9 cellular contexts compared by ENCODE assay signal in the genomic region with DNA sequence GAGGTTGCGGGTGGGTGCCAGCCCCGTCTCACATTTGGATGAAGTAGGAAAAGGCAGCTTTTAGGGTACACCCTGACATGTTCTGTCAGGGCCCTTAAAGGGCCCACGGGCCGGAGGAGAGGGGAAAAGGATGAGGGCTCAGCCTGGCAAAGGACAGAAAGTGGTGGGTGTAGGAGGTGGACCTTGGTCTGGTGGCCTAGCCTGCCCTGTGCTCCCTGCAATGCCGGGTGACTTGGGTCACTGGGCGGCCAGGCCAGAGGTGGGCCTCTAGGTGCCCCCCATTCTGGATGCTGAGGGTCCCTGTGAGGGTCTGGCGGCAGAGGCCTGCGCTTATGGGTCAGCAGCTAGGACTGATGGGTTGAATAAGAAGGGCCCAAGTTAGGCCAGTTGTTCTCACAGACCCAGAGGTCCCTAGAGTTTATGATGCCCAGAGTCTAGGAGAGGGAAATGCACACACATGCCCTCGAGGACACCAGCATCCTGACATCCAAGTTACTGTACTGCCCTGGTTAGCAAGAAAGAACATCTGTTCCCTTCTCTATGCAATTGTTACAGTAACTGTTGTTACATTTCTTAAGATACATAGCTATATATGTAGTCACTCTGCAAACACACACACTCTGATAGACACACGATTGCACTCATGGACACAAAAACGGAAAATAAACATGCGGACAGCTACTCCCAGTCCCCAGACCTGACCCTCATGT. TPM values are rescaled to one million over a fixed set of nuclear protein-coding genes. Genes with fewer than 3 reads are reported as not detected.
DNase-seq lines count a peak whose midpoint lies in the region; ATAC-seq, FAIRE-seq and TF ChIP-seq lines count a peak whose summit lies in the region.
"Had no signal": no experiment of that assay in that cellular context is flagged by ENCODE, and none has a peak within 500 bp of the region (broad histone marks: within the 10 kb centered on the region; RNA-seq: fewer than 3 reads in every experiment).

No MANE protein-coding gene starts in this region.

- H3K4me3 Mint-ChIP-seq in central memory CD8-positive, alpha-beta T cell: peak overlapping the region; percentile 99

- intact Hi-C loops in IMR-90 (cut with micrococcal nuclease): no loop called here

- in situ Hi-C loops in IMR-90 (cut with MboI; ENCODE audit: low sequenced_read_pairs): no loop called here

- no peak overlapping the region; the same call in 1 of the 2 replicates for H3K56ac ChIP-seq in IMR-90 (ENCODE audit: extremely low read depth, insufficient read depth, low read length)

- TF ChIP-seq CTCF in A549 (IDR thresholded peaks at IDR 0.05) (no peak), IMR-90 (conservative IDR thresholded peaks at IDR 0.05; ENCODE audit: low read depth, low read length) (no peak)

- H4K20me1 ChIP-seq in IMR-90 (ENCODE audit: insufficient read depth, low read length): peaks cover 12% of the 10 kb centered on the region

- H2BK5ac ChIP-seq in IMR-90 (ENCODE audit: low read depth, low read length, poor library complexity, severe bottlenecking): peak overlapping the region; percentile 84

- H3K4ac ChIP-seq in IMR-90 (ENCODE audit: low read depth, low read length): peak overlapping the region; percentile 96

- H3K27me3 Mint-ChIP-seq in central memory CD8-positive, alpha-beta T cell: peaks cover 14% of the 10 kb centered on the region

- H3K79me1 ChIP-seq in IMR-90 (ENCODE audit: low read depth in 1 of 2, low read length in 2 of 2): peaks cover 10 to 11% of the 10 kb centered on the region in 2 experiments; a peak in 3 of 4 replicates

- H3K4me3 ChIP-seq in A549 (peak overlapping the region; percentile 82), IMR-90 (ENCODE audit: insufficient read depth, low read depth, low read length) (peak overlapping the region; percentile 65), muscle layer of colon (ENCODE audit: low read depth in 1 of 2, low read length in 2 of 2) (peak overlapping the region; percentile 59 to 94)

- peaks cover 12% of the 10 kb centered on the region for H3K4me1 ChIP-seq in A549
- H3K4me1 ChIP-seq in IMR-90 (ENCODE audit: control insufficient read depth, insufficient read depth, low read length): peaks cover 4% of the 10 kb centered on the region
- H3K4me1 ChIP-seq in muscle layer of colon (ENCODE audit: insufficient read depth, low read length): peaks cover 11% of the 10 kb centered on the region

- peak overlapping the region; percentile 93 for H4K5ac ChIP-seq in IMR-90 (ENCODE audit: low read depth, low read length)

- H2AK5ac ChIP-seq in IMR-90 (ENCODE audit: low read depth, low read length): peak overlapping the region; percentile 79

- H3K27ac ChIP-seq in A549 (peak overlapping the region; percentile 90 to 94), IMR-90 (ENCODE audit: insufficient read depth, low read length) (peak overlapping the region; percentile 91), muscle layer of colon (ENCODE audit: low read depth, low read length) (peak overlapping the region; percentile 64)

- H2AK9ac ChIP-seq in IMR-90 (replicated peaks; ENCODE audit: low read depth, low read length, poor library complexity): peak overlapping the region; percentile 97

- H3K36me3 ChIP-seq in IMR-90 (ENCODE audit: control insufficient read depth, insufficient read depth, low read length) (no peaks in the 10 kb centered on the region), muscle layer of colon (ENCODE audit: insufficient read depth, low read length) (no peaks in the 10 kb centered on the region)

- H3K9me3 ChIP-seq in A549 (no peaks in the 10 kb centered on the region), IMR-90 (ENCODE audit: control insufficient read depth, insufficient read depth, low read length) (no peaks in the 10 kb centered on the region), muscle layer of colon (ENCODE audit: low read length) (no peaks in the 10 kb centered on the region)

- peak overlapping the region; percentile 43 for H3K23ac ChIP-seq in IMR-90 (ENCODE audit: low read depth, low read length)

- FAIRE-seq in A549 (lab: Jason Lieb, UNC): no peak

- peak overlapping the region; percentile 93 for H3K14ac ChIP-seq in IMR-90 (replicated peaks; ENCODE audit: low read depth, low read length)

- peak overlapping the region; percentile 98 for H2AFZ ChIP-seq in IMR-90 (replicated peaks; ENCODE audit: low read length, poor library complexity)

- no peak overlapping the region for H2BK15ac ChIP-seq in IMR-90 (ENCODE audit: low read depth, low read length)

- peak overlapping the region; percentile 100 for H3K27ac Mint-ChIP-seq in central memory CD8-positive, alpha-beta T cell (ENCODE audit: low read depth)

- H3K36me3 Mint-ChIP-seq in central memory CD8-positive, alpha-beta T cell (ENCODE audit: insufficient read depth): peaks cover 56% of the 10 kb centered on the region

- H3K4me2 ChIP-seq in A549: peak overlapping the region; percentile 98
- H3K4me2 ChIP-seq in IMR-90 (ENCODE audit: low read depth, low read length): peak overlapping the region; percentile 86

- WGBS in A549 (ENCODE audit: missing lambda C conversion rate): 29% methylated on average over 12 of the region's 12 CpGs
- 0% methylated on average over 1 of the region's 12 CpGs; no CpG with 5 or more reads in 1 of the 2 experiments for WGBS in IMR-90 (ENCODE audit: extremely low coverage in 2 of 2, insufficient read length in 1 of 2), 2 experiments

- peak overlapping the region; percentile 91 for H4K91ac ChIP-seq in IMR-90 (ENCODE audit: insufficient read depth, low read depth, low read length)

- CTCF ChIA-PET in A549 (lab: Yijun Ruan, JAX) (interaction anchor here (0.7 to 4.5 kb wide), 12 partner anchors 9 to 864 kb away, joined by 3 to 36 read pairs (median 3); partner anchors contain the start of gene TRIM7), IMR-90 (lab: Yijun Ruan, JAX) (interaction anchor here (1.1 to 2.5 kb wide), 2 partner anchors 13 to 15 kb away, joined by 3 to 10 read pairs; partner anchors contain the start of gene TRIM7)

- no peak overlapping the region for H2BK20ac ChIP-seq in IMR-90 (ENCODE audit: low read depth, low read length)

- POLR2A ChIA-PET in A549 (lab: Yijun Ruan, JAX) (interaction anchor here (1.0 to 6.4 kb wide), 13 partner anchors 7 to 384 kb away, joined by 3 to 159 read pairs (median 5); partner anchors contain the start of genes RACK1, TRIM41 and TRIM7), IMR-90 (lab: Charles Lee; ENCODE audit: unreplicated experiment) (no interaction called here)

- peaks cover 5% of the 10 kb centered on the region for H3K9me3 Mint-ChIP-seq in central memory CD8-positive, alpha-beta T cell

- no peak overlapping the region for H2BK120ac ChIP-seq in IMR-90 (ENCODE audit: low read depth, low read length)

- peaks cover 5% of the 10 kb centered on the region for H3K9me1 ChIP-seq in IMR-90 (ENCODE audit: insufficient read depth, low read length)

- BruUV-seq in IMR-90 (replicated peaks; lab: Mats Ljungman, UMichigan): no TSS peak

- peak overlapping the region; percentile 89 to 95 for H4K8ac ChIP-seq in IMR-90 (ENCODE audit: low read depth in 2 of 2, low read length in 2 of 2)

- no peak for ATAC-seq in A549
- ATAC-seq in IMR-90 (ENCODE audit: low read depth): no peak
- no peak for ATAC-seq in central memory CD8-positive, alpha-beta T cell (replicated peaks; ENCODE audit: extremely low read depth, poor library complexity, severe bottlenecking)
- ATAC-seq in HG03025 (IDR thresholded peaks at IDR 0.05; ENCODE audit: low FRiP score, unreplicated experiment): no peak

- TF ChIP-seq POLR2A in A549 (IDR thresholded peaks at IDR 0.05; ENCODE audit: low read length) (no peak), IMR-90 (IDR thresholded peaks at IDR 0.05; ENCODE audit: low read depth, low read length) (no peak)

- dilution Hi-C loops in IMR-90 (cut with HindIII; ENCODE audit: low sequenced_read_pairs, unreplicated experiment): no loop called here

- TF ChIP-seq RAD21 in A549 (conservative IDR thresholded peaks at IDR 0.05 in 1 of 2, IDR thresholded peaks at IDR 0.05 in 1 of 2) (no peak), IMR-90 (IDR thresholded peaks at IDR 0.05; ENCODE audit: low read length) (no peak)

- peaks cover 50% of the 10 kb centered on the region for H3K4me1 Mint-ChIP-seq in central memory CD8-positive, alpha-beta T cell

- DNase-seq in A549 (ENCODE audit: low read depth in 1 of 2, low spot score in 1 of 2) (no peak), IMR-90 (peak; percentile 31), NCI-H345 treated with DMSO at 0.1 percent for 48 hours (lab: John Stamatoyannopoulos, UW; ENCODE audit: unreplicated experiment) (no peak), NCI-H2029 treated with DMSO at 0.1 percent for 48 hours (lab: John Stamatoyannopoulos, UW) (no peak), NCI-H1436 treated with DMSO at 0.1 percent for 48 hours (lab: John Stamatoyannopoulos, UW) (no peak)
- no peak for DNase-seq in central memory CD8-positive, alpha-beta T cell (ENCODE audit: low spot score in 2 of 2)
- DNase-seq: NCI-H2171 treated with DMSO at 0.1 percent for 48 hours had no signal

- TF ChIP-seq EP300 in A549 (IDR thresholded peaks at IDR 0.05): no peak

- peak overlapping the region; percentile 89 for H3K9ac ChIP-seq in IMR-90 (ENCODE audit: low read depth, low read length)
- H3K9ac ChIP-seq in muscle layer of colon (ENCODE audit: low read length): peak overlapping the region; percentile 53

- H3K18ac ChIP-seq in IMR-90 (ENCODE audit: low read depth, low read length): no peak overlapping the region; the same call in 1 of the 2 replicates

- H3K27me3 ChIP-seq in IMR-90 (ENCODE audit: control insufficient read depth, insufficient read depth, low read length) (no peaks in the 10 kb centered on the region), muscle layer of colon (ENCODE audit: control insufficient read depth in 1 of 2, insufficient read depth in 2 of 2, low read length in 2 of 2) (no peaks in the 10 kb centered on the region)

RNA-seq across cellular contexts. Expression of gene TRIM7, which starts 12.5 kb away (rescaled TPM):
- polyA plus RNA-seq in A549 (2011; rRNA removed) (20.4 and 30.7 TPM in 2 replicates), A549 (2017; fragmentation: RNase III; extraction: RNeasy Plus Mini Kit Qiagen cat#74134 plus additional on column Dnase treatment) (21.8 to 23.2 TPM (median 23.1 TPM) in 3 replicates), IMR-90 (2012; rRNA removed) (1.0 and 1.3 TPM in 2 replicates)
- polyA plus RNA-seq in A549 (2012; cell fraction: cytosol; rRNA removed): 27.2 and 28.7 TPM in 2 replicates
- polyA plus RNA-seq in A549 (2012; cell fraction: nucleus; rRNA removed): 20.4 and 25.4 TPM in 2 replicates
- polyA minus RNA-seq in A549 (2011; rRNA and poly(A)+ RNA removed): 5.3 and 5.6 TPM in 2 replicates
- total RNA-seq in IMR-90 (2012; rRNA removed): 0.54 and 0.83 TPM in 2 replicates
- polyA plus RNA-seq in IMR-90 (2012; cell fraction: cytosol; rRNA removed): 1.6 and 1.8 TPM in 2 replicates
- polyA plus RNA-seq in IMR-90 (2012; cell fraction: nucleus; rRNA removed; ENCODE audit: low replicate concordance): 0.76 and 1.6 TPM in 2 replicates

RNA-seq across cellular contexts. Expression of gene TRIM41, which starts 30.6 kb away (rescaled TPM):
- polyA plus RNA-seq in A549 (2011; rRNA removed): 17.0 and 22.7 TPM in 2 replicates
- 21.6 and 22.2 TPM in 2 replicates for polyA plus RNA-seq in A549 (2012; cell fraction: cytosol; rRNA removed)
- polyA plus RNA-seq in A549 (2012; cell fraction: nucleus; rRNA removed): 73.3 and 77.6 TPM in 2 replicates
- 29.7 to 35.0 TPM (median 32.5 TPM) in 3 replicates for polyA plus RNA-seq in A549 (2017; fragmentation: RNase III; extraction: RNeasy Plus Mini Kit Qiagen cat#74134 plus additional on column Dnase treatment)
- 10.5 and 11.3 TPM in 2 replicates for polyA minus RNA-seq in A549 (2011; rRNA and poly(A)+ RNA removed)
- 5.9 and 6.9 TPM in 2 replicates for total RNA-seq in IMR-90 (2012; rRNA removed)
- polyA plus RNA-seq in IMR-90 (2012; rRNA removed): 15.7 and 16.9 TPM in 2 replicates
- polyA plus RNA-seq in IMR-90 (2012; cell fraction: cytosol; rRNA removed): 9.6 and 12.6 TPM in 2 replicates
- 63.1 and 67.0 TPM in 2 replicates for polyA plus RNA-seq in IMR-90 (2012; cell fraction: nucleus; rRNA removed; ENCODE audit: low replicate concordance)

RNA-seq across cellular contexts. Expression of gene OR2V2, which starts 45.1 kb away (rescaled TPM):
- polyA plus RNA-seq in A549 (2011; rRNA removed) (not detected in 2 replicates), A549 (2017; fragmentation: RNase III; extraction: RNeasy Plus Mini Kit Qiagen cat#74134 plus additional on column Dnase treatment) (not detected in 3 replicates), IMR-90 (2012; rRNA removed) (not detected in 2 replicates)
- not detected in 2 replicates for polyA plus RNA-seq in A549 (2012; cell fraction: cytosol; rRNA removed)
- not detected in 2 replicates for polyA plus RNA-seq in A549 (2012; cell fraction: nucleus; rRNA removed)
- polyA minus RNA-seq in A549 (2011; rRNA and poly(A)+ RNA removed): not detected in 2 replicates
- total RNA-seq in IMR-90 (2012; rRNA removed): not detected in 2 replicates
- not detected in 2 replicates for polyA plus RNA-seq in IMR-90 (2012; cell fraction: cytosol; rRNA removed)
- polyA plus RNA-seq in IMR-90 (2012; cell fraction: nucleus; rRNA removed; ENCODE audit: low replicate concordance): not detected in 2 replicates

RNA-seq across cellular contexts. Expression of gene RACK1, which starts 51.2 kb away (rescaled TPM):
- polyA plus RNA-seq in A549 (2011; rRNA removed) (3,139 and 4,035 TPM in 2 replicates), A549 (2017; fragmentation: RNase III; extraction: RNeasy Plus Mini Kit Qiagen cat#74134 plus additional on column Dnase treatment) (2,466 to 2,717 TPM (median 2,590 TPM) in 3 replicates), IMR-90 (2012; rRNA removed) (4,263 and 4,589 TPM in 2 replicates)
- polyA plus RNA-seq in A549 (2012; cell fraction: cytosol; rRNA removed): 4,808 and 5,207 TPM in 2 replicates
- 3,506 and 3,565 TPM in 2 replicates for polyA plus RNA-seq in A549 (2012; cell fraction: nucleus; rRNA removed)
- polyA minus RNA-seq in A549 (2011; rRNA and poly(A)+ RNA removed): 6,906 and 9,556 TPM in 2 replicates
- total RNA-seq in IMR-90 (2012; rRNA removed): 5,432 and 9,350 TPM in 2 replicates
- polyA plus RNA-seq in IMR-90 (2012; cell fraction: cytosol; rRNA removed): 5,168 and 5,845 TPM in 2 replicates
- polyA plus RNA-seq in IMR-90 (2012; cell fraction: nucleus; rRNA removed; ENCODE audit: low replicate concordance): 1,327 and 2,272 TPM in 2 replicates

Comparison
In these comparisons a context has a peak if more than half of its experiments do, and no peak if none do; other contexts are left out.
1. RNA of gene TRIM7, which starts 12.5 kb away (polyA plus RNA-seq): 20.4 to 30.7 TPM in A549; 0.76 to 1.8 TPM in IMR-90; every median in the first group is over 4 times any median in the second.
2. Peak in every context shown above with its lines, with median percentiles within 50 percentile points of each other: H3K27ac ChIP-seq and H3K4me3 ChIP-seq.